In genomic region chr6:26157838-26158580, GRCh38 we compare ENCODE assay signal across 8 cellular contexts.
DNase-seq lines count a peak whose midpoint lies in the region; ATAC-seq and TF ChIP-seq lines count a peak whose summit lies in the region.

No MANE protein-coding gene starts in this region.

- no peaks in the 10 kb centered on the region for H3K9me3 Mint-ChIP-seq in osteocyte (ENCODE audit: unreplicated experiment)

- TF ChIP-seq CTCF in osteocyte (IDR thresholded peaks at IDR 0.05) = no peak
- no peak for TF ChIP-seq CTCF in thyroid gland (IDR thresholded peaks at IDR 0.05)

- 0 to 1% methylated on average over 35 of the region's 37 CpGs for WGBS in thyroid gland, 2 donors

- H3K27me3 Mint-ChIP-seq in osteocyte (ENCODE audit: unreplicated experiment) = no peaks in the 10 kb centered on the region

- H3K27ac Mint-ChIP-seq in osteocyte (ENCODE audit: unreplicated experiment) = peak overlapping the region; percentile 92

- DNase-seq in NCI-H1105 (lab: John Stamatoyannopoulos, UW) = peak; percentile 97
- DNase-seq in SKM-1 (lab: John Stamatoyannopoulos, UW; ENCODE audit: unreplicated experiment) = peak; percentile 99
- DNase-seq in activated naive CD8-positive, alpha-beta T cell treated with anti-CD3 and anti-CD28 coated beads, Interleukin-2, amount 50 U/mL, for 16 hours (ENCODE audit: low read depth, low spot score) = peak; percentile 52
- peak; percentile 85 for DNase-seq in Right ventricle myocardium inferior (ENCODE audit: missing footprints)
- peak; percentile 88 for DNase-seq in osteocyte (ENCODE audit: extremely low spot score, unreplicated experiment)
- DNase-seq in thyroid gland = peak; percentile 82 to 84

- intact Hi-C loops in Right ventricle myocardium inferior (cut with DNase I) = loop anchor here (1.0 to 5.0 kb wide), 5 partner anchors 15 to 974 kb away; a partner anchor contains a TSS
- intact Hi-C loops in thyroid gland (cut with DNase I) = loop anchor here (2.0 kb wide), 1 partner anchor 33 kb away; a partner anchor contains a TSS

- H3K4me3 Mint-ChIP-seq in osteocyte (ENCODE audit: unreplicated experiment) = peak overlapping the region; percentile 79

- no peaks in the 10 kb centered on the region for H3K9me3 ChIP-seq in thyroid gland

- peaks cover 8 to 13% of the 10 kb centered on the region in 2 donors for H3K4me1 ChIP-seq in thyroid gland

- ATAC-seq in HG02610 (IDR thresholded peaks at IDR 0.05; ENCODE audit: unreplicated experiment) = peak; percentile 65
- peak; percentile 91 for ATAC-seq in Right ventricle myocardium inferior

- H3K36me3 ChIP-seq in thyroid gland = no peaks in the 10 kb centered on the region

- H3K27ac ChIP-seq in thyroid gland = peak overlapping the region; percentile 93 to 99 (median 99)

- H3K4me1 Mint-ChIP-seq in osteocyte (ENCODE audit: unreplicated experiment) = peaks cover 41% of the 10 kb centered on the region

- TF ChIP-seq POLR2A in thyroid gland (IDR thresholded peaks at IDR 0.05) = peak; percentile 96 to 99

- no peaks in the 10 kb centered on the region for H3K27me3 ChIP-seq in thyroid gland

- H3K4me3 ChIP-seq in GM08714 (ENCODE audit: low read length) (peak overlapping the region; percentile 99), thyroid gland (replicated peaks in 1 of 3) (peak overlapping the region; percentile 27 to 51 (median 47))

- H3K36me3 Mint-ChIP-seq in osteocyte (ENCODE audit: unreplicated experiment) = no peaks in the 10 kb centered on the region

Comparison
In these comparisons a context has a peak if more than half of its experiments do, and no peak if none do; other contexts are left out.
1. Peak in every context shown above with its lines: DNase-seq, ATAC-seq, H3K4me3 ChIP-seq and H3K27ac ChIP-seq.